31 cellular contexts compared by ENCODE assay signal in genomic region chr3:84547207-84547606, GRCh38.
"Had no signal": no experiment of that assay in that cellular context is flagged by ENCODE, and none has a peak within 500 bp of the region (broad histone marks: within the 10 kb centered on the region; RNA-seq: fewer than 3 reads in every experiment).

No MANE protein-coding gene starts in this region.

- ATAC-seq: activated CD4-positive, CD25-positive, alpha-beta regulatory T cell treated with anti-CD3 and anti-CD28 coated beads, Interleukin-2, amount 50 U/mL, for 24 hours; activated T-cell treated with anti-CD3 and anti-CD28 coated beads, Interleukin-2, amount 50 U/mL, for 4 hours; activated T-helper 17 cell treated with anti-CD3 and anti-CD28 coated beads, Interleukin-2, amount 50 U/mL, for 72 hours; stimulated activated naive CD8-positive, alpha-beta T cell treated with anti-CD3 and anti-CD28 coated beads, Interleukin-15, amount 100 ng/mL, for 72 hours had no signal

- H3K4me3 ChIP-seq: esophagus squamous epithelium, left lung, lower lobe of right lung, ovary, uterus had no signal

- H3K27me3 ChIP-seq: esophagus squamous epithelium, heart right ventricle, left lung, neutrophil, ovary, uterus had no signal

- H3K27ac ChIP-seq: epithelial cell of prostate, esophagus squamous epithelium, heart right ventricle, left lung, lower lobe of right lung, neutrophil, ovary, uterus, WERI-Rb-1 had no signal

- FAIRE-seq: bronchial epithelial cell, colon, endometrium, small intestine, TTC549 had no signal

- DNase-seq: activated CD4-positive, alpha-beta T cell treated with anti-CD3 and anti-CD28 coated beads, Interleukin-2, amount 10 ng/mL, durations not matched to agents 24 days and 14 days; activated CD8-positive, alpha-beta T cell treated with anti-CD3 and anti-CD28 coated beads for 36 hours; activated gamma-delta T cell treated with Interleukin-2 at 50 U/mL for 16 hours; activated naive CD4-positive, alpha-beta T cell treated with anti-CD3 and anti-CD28 coated beads, Interleukin-2, amount 50 U/mL, for 16 hours; activated T-cell treated with anti-CD3 and anti-CD28 coated beads, Interleukin-2, amount 50 U/mL, for 4 hours; amniotic stem cell; dermis blood vessel endothelial cell; effector CD4-positive, alpha-beta T cell; esophagus squamous epithelium; foreskin melanocyte; heart right ventricle; left lung; lower lobe of right lung; mesenchymal stem cell; ovary; stimulated activated CD4-positive, alpha-beta T cell treated with anti-CD3 and anti-CD28 coated beads, Interleukin-1b, Interleukin-23, amount 100 ng/mL, for 48 hours; stimulated activated CD4-positive, alpha-beta T cell treated with anti-CD3 and anti-CD28 coated beads, Interleukin-4, amount 100 ng/mL, for 4 hours; stimulated activated CD8-positive, alpha-beta memory T cell treated with anti-CD3 and anti-CD28 coated beads, Interleukin-4, amount 100 ng/mL, for 48 hours; stimulated activated naive CD8-positive, alpha-beta T cell treated with anti-CD3 and anti-CD28 coated beads, Interleukin-15, amount 100 ng/mL, for 72 hours; T-helper 9 cell; uterus had no signal

- H3K4me1 ChIP-seq: esophagus squamous epithelium, heart right ventricle, left lung, lower lobe of right lung, uterus had no signal

- H3K36me3 ChIP-seq: esophagus squamous epithelium, heart right ventricle, left lung, lower lobe of right lung, neutrophil, ovary, uterus, WERI-Rb-1 had no signal

- H3K9me3 ChIP-seq: esophagus squamous epithelium, left lung, lower lobe of right lung, neutrophil, ovary, uterus had no signal
